8 cellular contexts compared by ENCODE assay signal in the genomic region with DNA sequence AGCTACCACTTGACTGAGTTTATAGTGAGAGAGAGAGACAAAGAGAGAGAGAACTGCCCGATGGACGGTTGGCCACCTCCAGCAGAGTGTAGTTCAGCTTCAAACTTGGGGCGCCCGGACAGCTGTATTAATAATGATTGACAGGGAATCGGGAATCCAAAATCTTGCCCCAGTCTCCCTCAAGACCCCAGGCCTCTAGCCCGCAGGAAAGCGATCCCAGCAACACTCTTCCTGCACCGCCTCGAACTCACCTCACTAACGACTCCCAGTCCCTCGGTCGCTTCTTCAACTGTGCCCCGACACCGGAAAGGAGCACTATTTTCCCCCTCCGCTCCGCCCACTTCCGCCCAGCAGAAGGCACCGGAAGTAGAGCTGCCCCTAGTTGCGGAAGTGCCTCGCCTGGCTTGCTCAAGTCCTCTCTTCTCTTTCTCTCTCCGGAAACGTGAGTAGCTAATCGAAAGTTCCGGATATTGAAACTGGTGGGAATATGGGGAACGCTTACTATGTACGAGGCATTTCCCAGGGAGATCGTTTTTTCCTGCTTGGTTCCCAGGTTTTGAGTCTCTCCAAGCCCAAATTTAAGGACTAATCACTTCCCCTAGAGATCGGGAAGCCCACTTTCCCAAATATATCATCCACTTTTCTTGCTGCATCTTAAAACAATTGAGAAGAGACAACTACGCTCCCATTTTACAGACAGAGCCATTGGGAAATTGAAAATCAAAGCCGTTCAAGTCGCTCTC. TPM values are rescaled to one million over a fixed set of nuclear protein-coding genes. Genes with fewer than 3 reads are reported as not detected.
A peak's percentile ranks its signal among the peaks of the same experiment; 100 is the strongest.
DNase-seq lines count a peak whose midpoint lies in the region; ATAC-seq and TF ChIP-seq lines count a peak whose summit lies in the region.

A gene with protein sequence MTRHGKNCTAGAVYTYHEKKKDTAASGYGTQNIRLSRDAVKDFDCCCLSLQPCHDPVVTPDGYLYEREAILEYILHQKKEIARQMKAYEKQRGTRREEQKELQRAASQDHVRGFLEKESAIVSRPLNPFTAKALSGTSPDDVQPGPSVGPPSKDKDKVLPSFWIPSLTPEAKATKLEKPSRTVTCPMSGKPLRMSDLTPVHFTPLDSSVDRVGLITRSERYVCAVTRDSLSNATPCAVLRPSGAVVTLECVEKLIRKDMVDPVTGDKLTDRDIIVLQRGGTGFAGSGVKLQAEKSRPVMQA (minus strand): TSS at position 293 of the 743 bp plus-strand sequence. CDS start 19,865 bp downstream, outside the sequence.

- TF ChIP-seq EP300 in SK-N-SH (IDR thresholded peaks at IDR 0.05; ENCODE audit: borderline replicate concordance in 1 of 2, low read depth in 1 of 2, low read length in 1 of 2) (no peak; a peak in 1 of 4 replicates), gastroesophageal sphincter (IDR thresholded peaks at IDR 0.05) (no peak)

- ATAC-seq in gastroesophageal sphincter: peak; percentile 99

- peak within 1 kb of the TSS; percentile 100 for H2AFZ ChIP-seq in SK-N-SH (ENCODE audit: low read depth)

- peaks cover 11% of the 10 kb centered on the region for H3K27me3 Mint-ChIP-seq in activated naive CD4-positive, alpha-beta T cell treated with anti-CD3 and anti-CD28 coated beads, Interleukin-2, amount 10 ng/mL, durations not matched to agents 7 days and 5 days

- H3K4me3 ChIP-seq in NB4 (ENCODE audit: low read depth, low read length) (peak within 1 kb of the TSS; percentile 86), SK-N-SH (ENCODE audit: low read depth in 2 of 2, low read length in 1 of 2) (peak within 1 kb of the TSS; percentile 66 to 88), gastroesophageal sphincter (peak within 1 kb of the TSS; percentile 50 to 71)

- peaks cover 36% of the 10 kb centered on the region for H3K4me1 Mint-ChIP-seq in activated naive CD4-positive, alpha-beta T cell treated with anti-CD3 and anti-CD28 coated beads, Interleukin-2, amount 10 ng/mL, durations not matched to agents 7 days and 5 days

- peaks cover 0 to 13% of the 10 kb centered on the region in 2 experiments; a peak in 2 of 4 replicates for H3K4me1 ChIP-seq in SK-N-SH (ENCODE audit: control insufficient read depth in 1 of 2, insufficient read depth in 2 of 2, low read depth in 1 of 2, low read length in 1 of 2)
- H3K4me1 ChIP-seq in gastroesophageal sphincter: peaks cover 0 to 37% (median 9%) of the 10 kb centered on the region in 3 donors

- CTCF ChIA-PET in HEK293T (lab: Yijun Ruan, JAX): interaction anchor here (0.7 to 2.1 kb wide), 3 partner anchors 10 to 100 kb away, joined by 3 to 10 read pairs (median 4); no protein-coding TSS in a partner anchor
- CTCF ChIA-PET in SK-N-SH (lab: Yijun Ruan, JAX): interaction anchor here (0.6 to 6.8 kb wide), 9 partner anchors 10 to 104 kb away, joined by 3 to 65 read pairs (median 4); a partner anchor contains a TSS
- CTCF ChIA-PET in activated naive CD4-positive, alpha-beta T cell treated with anti-CD3 and anti-CD28 coated beads, Interleukin-2, amount 10 ng/mL, durations not matched to agents 7 days and 5 days (lab: Charles Lee): interaction anchor here (1.0 to 1.5 kb wide), 4 partner anchors 10 to 100 kb away, joined by 3 to 8 read pairs (median 4); no protein-coding TSS in a partner anchor

- no peak for TF ChIP-seq RAD21 in SK-N-SH (IDR thresholded peaks at IDR 0.05; ENCODE audit: low read length)

- DNase-seq in GDM1 (lab: John Stamatoyannopoulos, UW) (peak; percentile 90), HEK293T (ENCODE audit: extremely low spot score) (peak; percentile 93), NB4 (ENCODE audit: low read depth) (peak; percentile 97), SK-N-SH (peak; percentile 88), nucleus accumbens (lab: John Stamatoyannopoulos, UW) (peak; percentile 51 to 96 (median 88)), superior temporal gyrus (ENCODE audit: extremely low spot score) (peak; percentile 98)
- peak; percentile 98 for DNase-seq in activated naive CD4-positive, alpha-beta T cell treated with anti-CD3 and anti-CD28 coated beads, Interleukin-2, amount 10 ng/mL, durations not matched to agents 7 days and 5 days

- peak within 1 kb of the TSS; percentile 74 for H3K4me2 ChIP-seq in SK-N-SH

- 3% methylated on average over 31 of the region's 31 CpGs for WGBS in SK-N-SH (ENCODE audit: low lambda C conversion rate)
- 5 to 6% methylated on average over 13 to 17 of the region's 31 CpGs for WGBS in gastroesophageal sphincter (ENCODE audit: low coverage in 1 of 2), 2 donors

- H3K27me3 ChIP-seq in SK-N-SH (ENCODE audit: insufficient read depth) (no peaks in the 10 kb centered on the region), gastroesophageal sphincter (no peaks in the 10 kb centered on the region)

- peak within 1 kb of the TSS; percentile 81 for H3K27ac Mint-ChIP-seq in activated naive CD4-positive, alpha-beta T cell treated with anti-CD3 and anti-CD28 coated beads, Interleukin-2, amount 10 ng/mL, durations not matched to agents 7 days and 5 days

- H3K27ac ChIP-seq in SK-N-SH (ENCODE audit: low read depth in 2 of 2, low read length in 1 of 2) (peak within 1 kb of the TSS; percentile 50 to 69), gastroesophageal sphincter (peak within 1 kb of the TSS; percentile 10 to 84 (median 79))

- no peaks in the 10 kb centered on the region for H3K9me2 ChIP-seq in SK-N-SH

- H3K9me3 ChIP-seq in SK-N-SH (no peaks in the 10 kb centered on the region), gastroesophageal sphincter (no peaks in the 10 kb centered on the region)

- H4K20me1 ChIP-seq in SK-N-SH (ENCODE audit: insufficient read depth): no peaks in the 10 kb centered on the region; the same call in 1 of the 2 replicates

- TF ChIP-seq CTCF in NB4 (IDR thresholded peaks at IDR 0.05; ENCODE audit: low read depth, low read length): no peak
- no peak for TF ChIP-seq CTCF in SK-N-SH (IDR thresholded peaks at IDR 0.05)
- peak in 1 of 4 experiments; percentile 18 for TF ChIP-seq CTCF in gastroesophageal sphincter (IDR thresholded peaks at IDR 0.05)

- POLR2A ChIA-PET in HEK293T (lab: Yijun Ruan, JAX) (interaction anchor here (0.6 to 3.9 kb wide), 18 partner anchors 10 to 137 kb away, joined by 3 to 29 read pairs (median 4); a partner anchor contains a TSS), SK-N-SH (lab: Yijun Ruan, JAX) (interaction anchor here (0.6 to 2.5 kb wide), 9 partner anchors 9 to 132 kb away, joined by 3 to 11 read pairs (median 4); a partner anchor contains a TSS)

- no peaks in the 10 kb centered on the region for H3K9me3 Mint-ChIP-seq in activated naive CD4-positive, alpha-beta T cell treated with anti-CD3 and anti-CD28 coated beads, Interleukin-2, amount 10 ng/mL, durations not matched to agents 7 days and 5 days

- H3K9ac ChIP-seq in SK-N-SH: peak within 1 kb of the TSS; percentile 83

- peaks cover 3% of the 10 kb centered on the region for H3F3A ChIP-seq in SK-N-SH (replicated peaks; ENCODE audit: insufficient read depth)

- H3K36me3 ChIP-seq in SK-N-SH (replicated peaks in 1 of 2; ENCODE audit: control insufficient read depth in 1 of 2, insufficient read depth in 2 of 2, low read length in 1 of 2) (peaks cover 2 to 11% of the 10 kb centered on the region in 2 experiments), gastroesophageal sphincter (peaks cover 0 to 11% of the 10 kb centered on the region in 2 donors)

- peaks cover 48% of the 10 kb centered on the region for H3K79me2 ChIP-seq in SK-N-SH (ENCODE audit: insufficient read depth)

- peaks cover 10% of the 10 kb centered on the region for H3K36me3 Mint-ChIP-seq in activated naive CD4-positive, alpha-beta T cell treated with anti-CD3 and anti-CD28 coated beads, Interleukin-2, amount 10 ng/mL, durations not matched to agents 7 days and 5 days

- peak within 1 kb of the TSS; percentile 87 for H3K4me3 Mint-ChIP-seq in activated naive CD4-positive, alpha-beta T cell treated with anti-CD3 and anti-CD28 coated beads, Interleukin-2, amount 10 ng/mL, durations not matched to agents 7 days and 5 days

- TF ChIP-seq POLR2A in NB4 (IDR thresholded peaks at IDR 0.05; ENCODE audit: extremely low read depth, insufficient read length): peak; percentile 99
- TF ChIP-seq POLR2A in gastroesophageal sphincter (IDR thresholded peaks at IDR 0.05): peak; percentile 73 to 85

TF ChIP-seq in HEK293T, 16 proteins besides CTCF, POLR2A, EP300 and RAD21 (continues in another document):
- TF ChIP-seq FOXM1 (IDR thresholded peaks at IDR 0.05; ENCODE audit: borderline replicate concordance): 0 out of 2 replicates have a peak, but pooled peaks have one; percentile 29
- TF ChIP-seq, protein P1, sequence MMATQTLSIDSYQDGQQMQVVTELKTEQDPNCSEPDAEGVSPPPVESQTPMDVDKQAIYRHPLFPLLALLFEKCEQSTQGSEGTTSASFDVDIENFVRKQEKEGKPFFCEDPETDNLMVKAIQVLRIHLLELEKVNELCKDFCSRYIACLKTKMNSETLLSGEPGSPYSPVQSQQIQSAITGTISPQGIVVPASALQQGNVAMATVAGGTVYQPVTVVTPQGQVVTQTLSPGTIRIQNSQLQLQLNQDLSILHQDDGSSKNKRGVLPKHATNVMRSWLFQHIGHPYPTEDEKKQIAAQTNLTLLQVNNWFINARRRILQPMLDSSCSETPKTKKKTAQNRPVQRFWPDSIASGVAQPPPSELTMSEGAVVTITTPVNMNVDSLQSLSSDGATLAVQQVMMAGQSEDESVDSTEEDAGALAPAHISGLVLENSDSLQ (IDR thresholded peaks at IDR 0.05): peak; percentile 91
- TF ChIP-seq FOXK2 (IDR thresholded peaks at IDR 0.05): no peak
- peak; percentile 93 for TF ChIP-seq ELF4 (IDR thresholded peaks at IDR 0.05)
- TF ChIP-seq L3MBTL2 (conservative IDR thresholded peaks at IDR 0.05): peak; percentile 44; the same call in 1 of the 2 replicates

TF ChIP-seq in SK-N-SH, 30 proteins besides CTCF, POLR2A, EP300 and RAD21 (continues in another document):
- peak; percentile 90 for TF ChIP-seq ELF1 (IDR thresholded peaks at IDR 0.05)
- TF ChIP-seq GABPA (IDR thresholded peaks at IDR 0.05; ENCODE audit: low read depth): peak; percentile 100
- no peak for TF ChIP-seq RXRA (IDR thresholded peaks at IDR 0.05; ENCODE audit: borderline replicate concordance, low read depth)
- TF ChIP-seq, protein P2, sequence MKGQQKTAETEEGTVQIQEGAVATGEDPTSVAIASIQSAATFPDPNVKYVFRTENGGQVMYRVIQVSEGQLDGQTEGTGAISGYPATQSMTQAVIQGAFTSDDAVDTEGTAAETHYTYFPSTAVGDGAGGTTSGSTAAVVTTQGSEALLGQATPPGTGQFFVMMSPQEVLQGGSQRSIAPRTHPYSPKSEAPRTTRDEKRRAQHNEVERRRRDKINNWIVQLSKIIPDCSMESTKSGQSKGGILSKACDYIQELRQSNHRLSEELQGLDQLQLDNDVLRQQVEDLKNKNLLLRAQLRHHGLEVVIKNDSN (IDR thresholded peaks at IDR 0.05; ENCODE audit: borderline replicate concordance, low read depth): peak; percentile 58; the same call in 1 of the 2 replicates
- TF ChIP-seq SIN3A (IDR thresholded peaks at IDR 0.05; ENCODE audit: borderline replicate concordance, low read depth, low read length): peak; percentile 83; the same call in 1 of the 2 replicates
- peak; percentile 100 for TF ChIP-seq POLR2AphosphoS5 (IDR thresholded peaks at IDR 0.05; ENCODE audit: low read depth, low read length)
- TF ChIP-seq YY1 (IDR thresholded peaks at IDR 0.05; ENCODE audit: low read depth): peak; percentile 71; the same call in 1 of the 2 replicates

RNA-seq across cellular contexts. Expression of the gene that starts here (rescaled TPM):
- polyA plus RNA-seq in SK-N-SH (2012; rRNA removed): 101 and 128 TPM in 2 replicates
- polyA plus RNA-seq in SK-N-SH (2012; cell fraction: cytosol; rRNA removed): 53.6 and 77.6 TPM in 2 replicates
- 159 and 225 TPM in 2 replicates for polyA plus RNA-seq in SK-N-SH (2012; cell fraction: nucleus; rRNA removed)
- total RNA-seq in gastroesophageal sphincter: 10 to 100 TPM; 45.5 to 59.6 (median 51.8) TPM

Comparison
In these comparisons a context has a peak if more than half of its experiments do, and no peak if none do; other contexts are left out.
1. Peak in every context shown above with its lines: DNase-seq, ATAC-seq, H3K4me3 ChIP-seq and H3K27ac ChIP-seq.